9 cellular contexts compared by ENCODE assay signal in genomic region chr7:55557666-55558188, GRCh38. TPM values are rescaled to one million over a fixed set of nuclear protein-coding genes. Genes with fewer than 3 reads are reported as not detected.
A peak's percentile ranks its signal among the peaks of the same experiment; 100 is the strongest.
DNase-seq lines count a peak whose midpoint lies in the region; ATAC-seq and TF ChIP-seq lines count a peak whose summit lies in the region.
"Had no signal": no experiment of that assay in that cellular context is flagged by ENCODE, and none has a peak within 500 bp of the region (broad histone marks: within the 10 kb centered on the region; RNA-seq: fewer than 3 reads in every experiment).

No MANE protein-coding gene starts in this region.

- TF ChIP-seq POLR2A in GM18526 (IDR thresholded peaks at IDR 0.05; ENCODE audit: extremely low read depth, insufficient read length): peak; percentile 47

- H3K27ac Mint-ChIP-seq in memory B cell (peak overlapping the region; percentile 78), HFFc6 (no peak overlapping the region)

- H3K4me1 Mint-ChIP-seq in memory B cell: peaks cover 87% of the 10 kb centered on the region
- peaks cover 94% of the 10 kb centered on the region for H3K4me1 Mint-ChIP-seq in HFFc6 (ENCODE audit: low read depth)

- in situ Hi-C loops in G401 (cut with HindIII; ENCODE audit: low sequenced_read_pairs): no loop called here

- no peak for TF ChIP-seq CTCF in HFFc6 (IDR thresholded peaks at IDR 0.05)

- H3K9me3 ChIP-seq in HUES48 (ENCODE audit: control insufficient read depth, insufficient read depth, low read length): no peaks in the 10 kb centered on the region

- no peak overlapping the region for H3K9ac ChIP-seq in HUES48 (ENCODE audit: low read depth, low read length)

- peaks cover 69% of the 10 kb centered on the region for H3K4me1 ChIP-seq in HUES48 (ENCODE audit: control insufficient read depth, insufficient read depth, low read length)

- H3K36me3 ChIP-seq in HUES48 (ENCODE audit: control insufficient read depth, insufficient read depth, low read length): no peaks in the 10 kb centered on the region

- H3K9me3 Mint-ChIP-seq in memory B cell: no peaks in the 10 kb centered on the region
- no peaks in the 10 kb centered on the region for H3K9me3 Mint-ChIP-seq in HFFc6

- 0 out of 2 replicates have a peak overlapping the region, but pooled peaks have one; percentile 10 for H3K4me3 ChIP-seq in HUES48 (ENCODE audit: low read depth, low read length)

- peak overlapping the region; percentile 79 for H3K4me3 Mint-ChIP-seq in memory B cell
- H3K4me3 Mint-ChIP-seq in HFFc6: no peak overlapping the region

- H3K27me3 ChIP-seq in HUES48 (ENCODE audit: control insufficient read depth, insufficient read depth, low read length): no peaks in the 10 kb centered on the region

- no peaks in the 10 kb centered on the region for H3K27me3 Mint-ChIP-seq in memory B cell
- peaks cover 2% of the 10 kb centered on the region; the same call in 1 of the 2 replicates for H3K27me3 Mint-ChIP-seq in HFFc6 (ENCODE audit: insufficient read depth)

- H3K36me3 Mint-ChIP-seq in memory B cell (peaks cover 24% of the 10 kb centered on the region), HFFc6 (ENCODE audit: low read depth) (peaks cover 20% of the 10 kb centered on the region)

- DNase-seq in memory B cell (ENCODE audit: low spot score in 2 of 2): no peak
- no peak for DNase-seq in HFFc6
- no peak for DNase-seq in hippocampal formation (lab: John Stamatoyannopoulos, UW)
- no peak for DNase-seq in G401 (ENCODE audit: low spot score)
- no peak for DNase-seq in cerebellum (ENCODE audit: low spot score)
- DNase-seq: effector memory CD4-positive, alpha-beta T cell had no signal

- ATAC-seq in GM21717 (IDR thresholded peaks at IDR 0.05; ENCODE audit: unreplicated experiment): peak; percentile 84
- peak; percentile 76 for ATAC-seq in memory B cell (ENCODE audit: low read depth)

- peak overlapping the region; percentile 61 for H3K27ac ChIP-seq in HUES48 (ENCODE audit: low read depth, low read length)

RNA-seq across cellular contexts. Expression of gene VOPP1, which starts 14.6 kb away (rescaled TPM):
- 100 to 1,000 TPM; 103 to 135 (median 122) TPM for total RNA-seq in HFFc6 (2021; fragmentation: NEBNext Ultra II Directional; extraction: Animal tissue kit (Norgen Biotek cat#: 25700))
- total RNA-seq in G401 (2014; rRNA removed; shearing (Covaris generic)): 27.7 and 38.2 TPM in 2 replicates
- 83.1 TPM for total RNA-seq in cerebellum
